13 cellular contexts compared by ENCODE assay signal in genomic region chr2:240570531-240571313, GRCh38. TPM values are rescaled to one million over a fixed set of nuclear protein-coding genes. Genes with fewer than 3 reads are reported as not detected.
DNase-seq lines count a peak whose midpoint lies in the region; ATAC-seq and TF ChIP-seq lines count a peak whose summit lies in the region.
"Had no signal": no experiment of that assay in that cellular context is flagged by ENCODE, and none has a peak within 500 bp of the region (broad histone marks: within the 10 kb centered on the region; RNA-seq: fewer than 3 reads in every experiment).

No MANE protein-coding gene starts in this region.

- H3K27me3 Mint-ChIP-seq in activated naive CD4-positive, alpha-beta T cell treated with anti-CD3 and anti-CD28 coated beads, Interleukin-2, amount 50 U/mL, for 24 hours = no peaks in the 10 kb centered on the region
- H3K27me3 Mint-ChIP-seq in activated naive CD4-positive, alpha-beta T cell treated with anti-CD3 and anti-CD28 coated beads for 36 hours (ENCODE audit: low read depth) = no peaks in the 10 kb centered on the region
- no peaks in the 10 kb centered on the region for H3K27me3 Mint-ChIP-seq in activated naive CD8-positive, alpha-beta T cell treated with anti-CD3 and anti-CD28 coated beads for 36 hours
- H3K27me3 Mint-ChIP-seq: stimulated activated naive CD8-positive, alpha-beta T cell treated with anti-CD3 and anti-CD28 coated beads, Interleukin-15, amount 100 ng/mL, for 72 hours had no signal

- H3K9ac ChIP-seq in mesenchymal stem cell (ENCODE audit: low read length) = no peak overlapping the region

- H3K14ac ChIP-seq in mesenchymal stem cell (ENCODE audit: low read length in 2 of 2) = no peak overlapping the region

- H3K27ac ChIP-seq in mesenchymal stem cell (ENCODE audit: low read length, poor library complexity, severe bottlenecking) = no peak overlapping the region
- no peak overlapping the region for H3K27ac ChIP-seq in upper lobe of left lung
- H3K27ac ChIP-seq: epithelial cell of prostate had no signal

- WGBS in mesenchymal stem cell = 92% methylated on average over 10 of the region's 11 CpGs
- WGBS in upper lobe of left lung, 2 donors = 91 to 96% methylated on average over 8 to 11 of the region's 11 CpGs

- H3K9me3 ChIP-seq in mesenchymal stem cell (ENCODE audit: control insufficient read depth, low read length) = no peaks in the 10 kb centered on the region
- no peaks in the 10 kb centered on the region for H3K9me3 ChIP-seq in upper lobe of left lung
- H3K9me3 ChIP-seq: HAP-1 had no signal

- H3K4me1 Mint-ChIP-seq in activated naive CD4-positive, alpha-beta T cell treated with anti-CD3 and anti-CD28 coated beads, Interleukin-2, amount 50 U/mL, for 24 hours = peaks cover 35% of the 10 kb centered on the region
- peaks cover 28% of the 10 kb centered on the region for H3K4me1 Mint-ChIP-seq in activated naive CD4-positive, alpha-beta T cell treated with anti-CD3 and anti-CD28 coated beads for 36 hours (ENCODE audit: low read depth)
- H3K4me1 Mint-ChIP-seq in activated naive CD8-positive, alpha-beta T cell treated with anti-CD3 and anti-CD28 coated beads for 36 hours = peaks cover 29% of the 10 kb centered on the region

- peak overlapping the region; percentile 87 for H3K4me3 Mint-ChIP-seq in activated naive CD4-positive, alpha-beta T cell treated with anti-CD3 and anti-CD28 coated beads, Interleukin-2, amount 50 U/mL, for 24 hours
- no peak overlapping the region for H3K4me3 Mint-ChIP-seq in activated naive CD4-positive, alpha-beta T cell treated with anti-CD3 and anti-CD28 coated beads for 36 hours
- H3K4me3 Mint-ChIP-seq in activated naive CD8-positive, alpha-beta T cell treated with anti-CD3 and anti-CD28 coated beads for 36 hours = peak overlapping the region; percentile 22

- no peak overlapping the region for H3K4me2 ChIP-seq in mesenchymal stem cell (ENCODE audit: low read length, poor library complexity, severe bottlenecking)

- peaks cover 49% of the 10 kb centered on the region for H3K4me1 ChIP-seq in mesenchymal stem cell (ENCODE audit: control insufficient read depth, insufficient read depth, low read depth, low read length)
- peaks cover 40 to 56% (median 45%) of the 10 kb centered on the region in 4 donors for H3K4me1 ChIP-seq in upper lobe of left lung

- TF ChIP-seq CTCF in upper lobe of left lung (IDR thresholded peaks at IDR 0.05) = no peak

- no peak for ATAC-seq in upper lobe of left lung (ENCODE audit: low FRiP score in 2 of 2)
- no peak for ATAC-seq in HG02678 (IDR thresholded peaks at IDR 0.05; ENCODE audit: unreplicated experiment)
- ATAC-seq in GM21390 (IDR thresholded peaks at IDR 0.05; ENCODE audit: unreplicated experiment) = no peak
- ATAC-seq: stimulated activated naive CD8-positive, alpha-beta T cell treated with anti-CD3 and anti-CD28 coated beads, Interleukin-15, amount 100 ng/mL, for 72 hours had no signal

- TF ChIP-seq POLR2A in upper lobe of left lung (IDR thresholded peaks at IDR 0.05) = no peak

- no peak overlapping the region for H3K4ac ChIP-seq in mesenchymal stem cell (ENCODE audit: low read depth in 1 of 2, low read length in 2 of 2)

- H2BK120ac ChIP-seq in mesenchymal stem cell (ENCODE audit: low read depth, low read length) = no peak overlapping the region

- H3K27ac Mint-ChIP-seq in activated naive CD4-positive, alpha-beta T cell treated with anti-CD3 and anti-CD28 coated beads, Interleukin-2, amount 50 U/mL, for 24 hours = peak overlapping the region; percentile 79
- H3K27ac Mint-ChIP-seq in activated naive CD4-positive, alpha-beta T cell treated with anti-CD3 and anti-CD28 coated beads for 36 hours = no peak overlapping the region
- H3K27ac Mint-ChIP-seq in activated naive CD8-positive, alpha-beta T cell treated with anti-CD3 and anti-CD28 coated beads for 36 hours = no peak overlapping the region
- H3K27ac Mint-ChIP-seq: stimulated activated naive CD8-positive, alpha-beta T cell treated with anti-CD3 and anti-CD28 coated beads, Interleukin-15, amount 100 ng/mL, for 72 hours had no signal

- H3K9me3 Mint-ChIP-seq in activated naive CD4-positive, alpha-beta T cell treated with anti-CD3 and anti-CD28 coated beads, Interleukin-2, amount 50 U/mL, for 24 hours = no peaks in the 10 kb centered on the region
- H3K9me3 Mint-ChIP-seq in activated naive CD4-positive, alpha-beta T cell treated with anti-CD3 and anti-CD28 coated beads for 36 hours = no peaks in the 10 kb centered on the region
- no peaks in the 10 kb centered on the region for H3K9me3 Mint-ChIP-seq in activated naive CD8-positive, alpha-beta T cell treated with anti-CD3 and anti-CD28 coated beads for 36 hours
- H3K9me3 Mint-ChIP-seq: stimulated activated naive CD8-positive, alpha-beta T cell treated with anti-CD3 and anti-CD28 coated beads, Interleukin-15, amount 100 ng/mL, for 72 hours had no signal

- no peak overlapping the region for H3K23ac ChIP-seq in mesenchymal stem cell (ENCODE audit: low read length in 2 of 2)

- intact Hi-C loops in activated naive CD4-positive, alpha-beta T cell treated with anti-CD3 and anti-CD28 coated beads for 36 hours (cut with micrococcal nuclease) = no loop called here

- no peak overlapping the region for H2AFZ ChIP-seq in mesenchymal stem cell (ENCODE audit: low read depth, low read length)

- H3K18ac ChIP-seq in mesenchymal stem cell (ENCODE audit: low read depth in 1 of 2, low read length in 2 of 2) = no peak overlapping the region

- CTCF ChIA-PET in activated naive CD4-positive, alpha-beta T cell treated with anti-CD3 and anti-CD28 coated beads for 36 hours (lab: Charles Lee) = no interaction called here

- TF ChIP-seq EP300 in upper lobe of left lung (IDR thresholded peaks at IDR 0.05) = no peak

- H2BK5ac ChIP-seq in mesenchymal stem cell (ENCODE audit: low read depth, low read length, poor library complexity, severe bottlenecking) = no peak overlapping the region

- peak overlapping the region; percentile 25 for H4K8ac ChIP-seq in mesenchymal stem cell (ENCODE audit: low read length)

- H3K36me3 ChIP-seq in mesenchymal stem cell (ENCODE audit: control insufficient read depth in 1 of 2, insufficient read depth in 2 of 2, low read depth in 1 of 2, low read length in 2 of 2) = peaks cover 16 to 50% of the 10 kb centered on the region in 2 experiments
- peaks cover 6 to 35% (median 25%) of the 10 kb centered on the region in 4 donors for H3K36me3 ChIP-seq in upper lobe of left lung

- H3K36me3 Mint-ChIP-seq in activated naive CD4-positive, alpha-beta T cell treated with anti-CD3 and anti-CD28 coated beads, Interleukin-2, amount 50 U/mL, for 24 hours = no peaks in the 10 kb centered on the region
- H3K36me3 Mint-ChIP-seq in activated naive CD4-positive, alpha-beta T cell treated with anti-CD3 and anti-CD28 coated beads for 36 hours (ENCODE audit: low read depth) = no peaks in the 10 kb centered on the region
- H3K36me3 Mint-ChIP-seq in activated naive CD8-positive, alpha-beta T cell treated with anti-CD3 and anti-CD28 coated beads for 36 hours = no peaks in the 10 kb centered on the region

- H2AK5ac ChIP-seq in mesenchymal stem cell (ENCODE audit: low read length, severe bottlenecking) = no peak overlapping the region

- H3K27me3 ChIP-seq in mesenchymal stem cell (ENCODE audit: control insufficient read depth in 1 of 2, insufficient read depth in 1 of 2, low read length in 2 of 2) (no peaks in the 10 kb centered on the region), upper lobe of left lung (no peaks in the 10 kb centered on the region)

- no peak overlapping the region for H3K4me3 ChIP-seq in mesenchymal stem cell (ENCODE audit: insufficient read depth in 1 of 2, low read depth in 1 of 2, low read length in 2 of 2)
- H3K4me3 ChIP-seq in upper lobe of left lung = peak overlapping the region in 1 of 4 donors; percentile 91
- H3K4me3 ChIP-seq: HAP-1 had no signal

- peaks cover 49% of the 10 kb centered on the region for H3K79me1 ChIP-seq in mesenchymal stem cell (replicated peaks; ENCODE audit: low read length, poor library complexity, severe bottlenecking)

- no peak overlapping the region for H4K91ac ChIP-seq in mesenchymal stem cell (ENCODE audit: low read length)

- no peak overlapping the region for H2BK15ac ChIP-seq in mesenchymal stem cell (ENCODE audit: low read depth, poor library complexity, severe bottlenecking)

- peak overlapping the region in 1 of 2 experiments; percentile 34 for H2BK12ac ChIP-seq in mesenchymal stem cell (ENCODE audit: low read length in 2 of 2)

- no peak for DNase-seq in activated naive CD4-positive, alpha-beta T cell treated with anti-CD3 and anti-CD28 coated beads for 36 hours
- DNase-seq in activated naive CD8-positive, alpha-beta T cell treated with anti-CD3 and anti-CD28 coated beads for 36 hours = no peak
- DNase-seq in mesenchymal stem cell (no peak), upper lobe of left lung (peak; percentile 17 to 57), DMS114 treated with DMSO at 0.1 percent for 48 hours (lab: John Stamatoyannopoulos, UW; ENCODE audit: unreplicated experiment) (no peak)
- DNase-seq: activated CD4-positive, CD25-positive, alpha-beta regulatory T cell; NCI-H446 treated with DMSO at 0.1 percent for 48 hours had no signal

RNA-seq across cellular contexts. Expression of gene RNPEPL1, which starts 2.4 kb away (rescaled TPM):
- 10 to 100 TPM; 40.3 to 44.3 TPM for total RNA-seq in activated naive CD4-positive, alpha-beta T cell treated with anti-CD3 and anti-CD28 coated beads for 36 hours
- 10 to 100 TPM; 33.8 to 37.2 TPM for total RNA-seq in activated naive CD8-positive, alpha-beta T cell treated with anti-CD3 and anti-CD28 coated beads for 36 hours
- 42.6 TPM for polyA plus RNA-seq in mesenchymal stem cell (2013, experiment 1 of 2)
- polyA plus RNA-seq in mesenchymal stem cell (2013, experiment 2 of 2) = 43.8 TPM
- 100 to 1,000 TPM in 5 of 6 donors, 10 to 100 TPM in 1; 71.0 to 264 (median 123) TPM for total RNA-seq in upper lobe of left lung

RNA-seq across cellular contexts. Expression of gene DUSP28, which starts 10.6 kb away (rescaled TPM):
- total RNA-seq in activated naive CD4-positive, alpha-beta T cell treated with anti-CD3 and anti-CD28 coated beads for 36 hours = 1 to 10 TPM; 5.1 to 5.6 TPM
- total RNA-seq in activated naive CD8-positive, alpha-beta T cell treated with anti-CD3 and anti-CD28 coated beads for 36 hours = 1 to 10 TPM; 6.7 to 6.9 TPM
- 3.5 TPM for polyA plus RNA-seq in mesenchymal stem cell (2013, experiment 1 of 2)
- 4.1 TPM for polyA plus RNA-seq in mesenchymal stem cell (2013, experiment 2 of 2)
- total RNA-seq in upper lobe of left lung = 10 to 100 TPM in 1 of 6 donors, 1 to 10 TPM in 5; 3.2 to 30.4 (median 5.7) TPM

RNA-seq across cellular contexts. Expression of gene ANKMY1, which starts 12.9 kb away (rescaled TPM):
- 10 to 100 TPM; 17.0 to 17.4 TPM for total RNA-seq in activated naive CD4-positive, alpha-beta T cell treated with anti-CD3 and anti-CD28 coated beads for 36 hours
- total RNA-seq in activated naive CD8-positive, alpha-beta T cell treated with anti-CD3 and anti-CD28 coated beads for 36 hours = 10 to 100 TPM; 13.3 to 15.9 TPM
- polyA plus RNA-seq in mesenchymal stem cell (2013, experiment 1 of 2) = 3.6 TPM
- 2.7 TPM for polyA plus RNA-seq in mesenchymal stem cell (2013, experiment 2 of 2)
- total RNA-seq in upper lobe of left lung = 10 to 100 TPM; 23.7 to 97.4 (median 26.9) TPM

RNA-seq across cellular contexts. Expression of gene CAPN10, which starts 15.8 kb away (rescaled TPM):
- total RNA-seq in activated naive CD4-positive, alpha-beta T cell treated with anti-CD3 and anti-CD28 coated beads for 36 hours = 10 to 100 TPM; 24.9 to 28.5 TPM
- 10 to 100 TPM; 30.1 to 32.3 TPM for total RNA-seq in activated naive CD8-positive, alpha-beta T cell treated with anti-CD3 and anti-CD28 coated beads for 36 hours
- polyA plus RNA-seq in mesenchymal stem cell (2013, experiment 1 of 2) = 8.9 TPM
- 8.8 TPM for polyA plus RNA-seq in mesenchymal stem cell (2013, experiment 2 of 2)
- total RNA-seq in upper lobe of left lung = 100 to 1,000 TPM in 1 of 6 donors, 10 to 100 TPM in 5; 35.3 to 118 (median 38.9) TPM

RNA-seq across cellular contexts. Expression of gene GPR35, which starts 54.6 kb away (rescaled TPM):
- 1 to 10 TPM; 2.5 to 2.6 TPM for total RNA-seq in activated naive CD4-positive, alpha-beta T cell treated with anti-CD3 and anti-CD28 coated beads for 36 hours
- total RNA-seq in activated naive CD8-positive, alpha-beta T cell treated with anti-CD3 and anti-CD28 coated beads for 36 hours = 1 to 10 TPM; 7.6 to 7.8 TPM
- 0.15 TPM for polyA plus RNA-seq in mesenchymal stem cell (2013, experiment 1 of 2)
- polyA plus RNA-seq in mesenchymal stem cell (2013, experiment 2 of 2) = 0.21 TPM
- total RNA-seq in upper lobe of left lung = 10 to 100 TPM in 1 of 6 donors, 1 to 10 TPM in 5; 1.9 to 14.7 (median 4.6) TPM

Comparison
In these comparisons a context has a peak if more than half of its experiments do, and no peak if none do; other contexts are left out.
1. DNase-seq: peak in upper lobe of left lung (2 of 2); none in activated naive CD4-positive, alpha-beta T cell treated with anti-CD3 and anti-CD28 coated beads for 36 hours (single experiment), activated naive CD8-positive, alpha-beta T cell treated with anti-CD3 and anti-CD28 coated beads for 36 hours (single experiment), mesenchymal stem cell (single experiment) and DMS114 treated with DMSO at 0.1 percent for 48 hours (single experiment).